In the genomic region with DNA sequence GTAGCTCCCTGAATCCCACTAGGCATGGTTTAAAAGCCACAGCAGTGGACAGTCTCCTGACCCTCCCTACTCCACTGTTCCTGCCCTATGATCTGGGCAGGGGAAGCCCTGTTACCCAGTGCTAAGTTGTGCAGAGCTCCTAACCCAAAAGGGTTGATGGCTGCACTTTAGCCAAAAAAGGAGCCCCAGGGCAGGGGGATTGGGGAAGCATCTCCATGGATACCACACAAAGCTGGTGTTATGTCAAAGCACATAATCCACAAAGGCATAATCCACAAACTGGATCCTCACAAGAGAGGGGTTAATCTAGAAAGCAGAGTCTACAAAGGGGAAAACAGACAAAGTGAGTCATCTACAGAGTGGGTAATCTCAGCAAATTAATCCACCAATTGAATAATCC, we compare ENCODE assay signal across 23 cellular contexts. TPM values are rescaled to one million over a fixed set of nuclear protein-coding genes. Genes with fewer than 3 reads are reported as not detected.
DNase-seq lines count a peak whose midpoint lies in the region; ATAC-seq and TF ChIP-seq lines count a peak whose summit lies in the region.
"Had no signal": no experiment of that assay in that cellular context is flagged by ENCODE, and none has a peak within 500 bp of the region (broad histone marks: within the 10 kb centered on the region; RNA-seq: fewer than 3 reads in every experiment).

No MANE protein-coding gene starts in this region.

- H3K4me3 Mint-ChIP-seq in neural progenitor cell, result peak overlapping the region; percentile 82
- H3K4me3 Mint-ChIP-seq: CD4-positive, CD25-positive, alpha-beta regulatory T cell; CD8-positive, alpha-beta T cell; GM23338; H9 had no signal

- H3F3A ChIP-seq in neural progenitor cell (ENCODE audit: low read depth), result peaks cover 48% of the 10 kb centered on the region

- H3K4me1 ChIP-seq in BLaER1 treated with 17β-estradiol and CSF1 and Interleukin-3, amounts not matched to agents 10 nM and 100 nM, result peaks cover 13 to 26% (median 18%) of the 10 kb centered on the region in 10 experiments; a peak in 19 of 20 replicates
- H3K4me1 ChIP-seq in neural progenitor cell (peaks cover 67% of the 10 kb centered on the region), breast epithelium (peaks cover 0 to 6% of the 10 kb centered on the region in 2 donors)
- H3K4me1 ChIP-seq: A549, BE2C had no signal

- no peak overlapping the region for H3K4me3 ChIP-seq in BLaER1 treated with 17β-estradiol and CSF1 and Interleukin-3, amounts not matched to agents 10 nM and 100 nM
- H3K4me3 ChIP-seq in neural progenitor cell (no peak overlapping the region), breast epithelium (no peak overlapping the region)
- H3K4me3 ChIP-seq: A549, GM23338 had no signal

- H3K9me3 ChIP-seq in BLaER1 treated with 17β-estradiol and CSF1 and Interleukin-3, amounts not matched to agents 10 nM and 100 nM (replicated peaks in 1 of 11), result no peaks in the 10 kb centered on the region
- H3K9me3 ChIP-seq in neural progenitor cell (ENCODE audit: low read depth), result no peaks in the 10 kb centered on the region
- H3K9me3 ChIP-seq in breast epithelium, result no peaks in the 10 kb centered on the region
- H3K9me3 ChIP-seq: A549, BE2C, Caco-2 had no signal

- no peak overlapping the region for H3K27ac ChIP-seq in BLaER1 treated with 17β-estradiol and CSF1 and Interleukin-3, amounts not matched to agents 10 nM and 100 nM
- no peak overlapping the region for H3K27ac ChIP-seq in neural progenitor cell
- H3K27ac ChIP-seq in breast epithelium, result no peak overlapping the region
- H3K27ac ChIP-seq: A549, C4-2B had no signal

- no peak for TF ChIP-seq CTCF in neural progenitor cell (IDR thresholded peaks at IDR 0.05)
- TF ChIP-seq CTCF in breast epithelium (IDR thresholded peaks at IDR 0.05), result no peak

- H3K36me3 Mint-ChIP-seq in neural progenitor cell, result peaks cover 22% of the 10 kb centered on the region
- H3K36me3 Mint-ChIP-seq: CD4-positive, CD25-positive, alpha-beta regulatory T cell; CD8-positive, alpha-beta T cell had no signal

- H3K9me3 Mint-ChIP-seq in neural progenitor cell, result peaks cover 2% of the 10 kb centered on the region
- H3K9me3 Mint-ChIP-seq: CD4-positive, CD25-positive, alpha-beta regulatory T cell; CD8-positive, alpha-beta T cell; GM23338; H9 had no signal

- H3K4me1 Mint-ChIP-seq in neural progenitor cell, result peaks cover 79% of the 10 kb centered on the region

- no peak overlapping the region for H3K9ac ChIP-seq in BLaER1 treated with 17β-estradiol and CSF1 and Interleukin-3, amounts not matched to agents 10 nM and 100 nM
- no peak overlapping the region for H3K9ac ChIP-seq in neural progenitor cell

- no peak for TF ChIP-seq POLR2A in breast epithelium (IDR thresholded peaks at IDR 0.05)

- no peaks in the 10 kb centered on the region for H3K79me2 ChIP-seq in neural progenitor cell (ENCODE audit: low read depth)

- H3K27me3 Mint-ChIP-seq in neural progenitor cell (ENCODE audit: insufficient read depth, low read depth), result peaks cover 36% of the 10 kb centered on the region

- peaks cover 37 to 56% (median 49%) of the 10 kb centered on the region in 11 experiments for H3K27me3 ChIP-seq in BLaER1 treated with 17β-estradiol and CSF1 and Interleukin-3, amounts not matched to agents 10 nM and 100 nM
- H3K27me3 ChIP-seq in neural progenitor cell, result peaks cover 100% of the 10 kb centered on the region
- peaks cover 0 to 47% of the 10 kb centered on the region in 2 donors for H3K27me3 ChIP-seq in breast epithelium

- H3K27ac Mint-ChIP-seq in neural progenitor cell, result peak overlapping the region; percentile 96
- H3K27ac Mint-ChIP-seq: CD4-positive, CD25-positive, alpha-beta regulatory T cell; CD8-positive, alpha-beta T cell; GM23338; H9 had no signal

- intact Hi-C loops in breast epithelium (cut with DNase I; ENCODE audit: low total_unique reads), result no loop called here

- peaks cover 0 to 16% (median 6%) of the 10 kb centered on the region in 11 experiments; a peak in 7 of 22 replicates for H4K20me1 ChIP-seq in BLaER1 treated with 17β-estradiol and CSF1 and Interleukin-3, amounts not matched to agents 10 nM and 100 nM
- H4K20me1 ChIP-seq in neural progenitor cell (ENCODE audit: low read depth), result peaks cover 44% of the 10 kb centered on the region

- no peak for ATAC-seq in left lobe of liver
- ATAC-seq: A549; CD8-positive, alpha-beta T cell; GM23338; HCT116 had no signal

- DNase-seq in NCI-H82 treated with DMSO at 0.1 percent for 48 hours (lab: John Stamatoyannopoulos, UW; ENCODE audit: unreplicated experiment) (peak; percentile 91), neural progenitor cell (ENCODE audit: low spot score) (peak; percentile 60), DMS53 treated with DMSO at 0.1 percent for 48 hours (lab: John Stamatoyannopoulos, UW; ENCODE audit: unreplicated experiment) (no peak), left lobe of liver (ENCODE audit: low spot score) (no peak), NCI-H345 (lab: John Stamatoyannopoulos, UW) (no peak), breast epithelium (ENCODE audit: low spot score in 2 of 2) (no peak)
- DNase-seq: 8988T; ACHN; AML-193; BE2C; Caco-2; CD4-positive, CD25-positive, alpha-beta regulatory T cell; CD8-positive, alpha-beta T cell; DMS 273 treated with DMSO at 0.1 percent for 48 hours; DMS79 treated with DMSO at 0.1 percent for 48 hours; GF-D8; H9 had no signal

- H2AFZ ChIP-seq in neural progenitor cell (replicated peaks), result no peak overlapping the region
- H2AFZ ChIP-seq: GM23338 had no signal

- H3K36me3 ChIP-seq in BLaER1 treated with 17β-estradiol and CSF1 and Interleukin-3, amounts not matched to agents 10 nM and 100 nM, result no peaks in the 10 kb centered on the region
- H3K36me3 ChIP-seq in neural progenitor cell (no peaks in the 10 kb centered on the region), breast epithelium (no peaks in the 10 kb centered on the region)
- H3K36me3 ChIP-seq: BE2C had no signal

- H3K4me2 ChIP-seq in BLaER1 treated with 17β-estradiol and CSF1 and Interleukin-3, amounts not matched to agents 10 nM and 100 nM, result peak overlapping the region in 9 of 11 experiments; percentile 50 to 71 (median 58); a peak in 15 of 22 replicates
- peak overlapping the region; percentile 67 for H3K4me2 ChIP-seq in neural progenitor cell
- H3K4me2 ChIP-seq: A549, GM23338 had no signal

RNA-seq across cellular contexts. Expression of a gene that starts 5.7 kb away (rescaled TPM):
- total RNA-seq in neural progenitor cell (ENCODE audit: low replicate concordance) (0.67 and 0.93 TPM in 2 replicates), left lobe of liver (not detected), breast epithelium (10 to 100 TPM in 1 of 3 donors, 1 to 10 TPM in 2; 6.9 to 13.0 (median 8.9) TPM)
- total RNA-seq: Caco-2; CD4-positive, CD25-positive, alpha-beta regulatory T cell; CD8-positive, alpha-beta T cell; Daoy; GM23338 had no signal

RNA-seq across cellular contexts. Expression of a gene that starts 33.3 kb away (rescaled TPM):
- total RNA-seq in neural progenitor cell (ENCODE audit: low replicate concordance) (48.9 and 67.1 TPM in 2 replicates), left lobe of liver (11.5 TPM), breast epithelium (10 to 100 TPM; 36.8 to 71.8 (median 63.1) TPM)

Comparison
In these comparisons a context has a peak if more than half of its experiments do, and no peak if none do; other contexts are left out.
1. DNase-seq: peak in NCI-H82 treated with DMSO at 0.1 percent for 48 hours (single experiment) and neural progenitor cell (single experiment); none in DMS53 treated with DMSO at 0.1 percent for 48 hours (single experiment), left lobe of liver (single experiment), NCI-H345 (single experiment) and breast epithelium (0 of 2).